8 cellular contexts compared by ENCODE assay signal in genomic region chr9:91089405-91090131, GRCh38.
DNase-seq lines count a peak whose midpoint lies in the region; ATAC-seq, FAIRE-seq and TF ChIP-seq lines count a peak whose summit lies in the region.

No MANE protein-coding gene starts in this region.

- no peaks in the 10 kb centered on the region for H3K79me2 ChIP-seq in PC-3 (ENCODE audit: low read length)
- H3K79me2 ChIP-seq in neural progenitor cell (ENCODE audit: low read depth) = no peaks in the 10 kb centered on the region

- peaks cover 0 to 12% of the 10 kb centered on the region in 2 donors for H3K9me3 ChIP-seq in breast epithelium
- no peaks in the 10 kb centered on the region for H3K9me3 ChIP-seq in PC-3 (ENCODE audit: low read length)
- H3K9me3 ChIP-seq in neural progenitor cell (ENCODE audit: low read depth) = no peaks in the 10 kb centered on the region

- intact Hi-C loops in MCF 10A (cut with micrococcal nuclease) (loop anchor here (1.0 to 10.0 kb wide), 6 partner anchors 104 to 635 kb away; partner anchors contain the start of gene AUH), breast epithelium (cut with DNase I; ENCODE audit: low total_unique reads) (loop anchor here (5.0 kb wide), 1 partner anchor 1592 kb away; the partner anchor contains the start of gene SEMA4D), PC-3 (cut with micrococcal nuclease) (loop anchor here (1.0 to 10.0 kb wide), 5 partner anchors 28 to 337 kb away; no protein-coding TSS in a partner anchor)

- H3K4me3 Mint-ChIP-seq in MCF 10A (ENCODE audit: unreplicated experiment) = no peak overlapping the region
- no peak overlapping the region for H3K4me3 Mint-ChIP-seq in neural progenitor cell

- no TSS peak for BruUV-seq in MCF 10A (replicated peaks; lab: Mats Ljungman, UMichigan)
- no TSS peak for BruUV-seq in PC-3 (replicated peaks; lab: Mats Ljungman, UMichigan)

- TF ChIP-seq CTCF in MCF 10A (IDR thresholded peaks at IDR 0.05; ENCODE audit: unreplicated experiment) = peak; percentile 51
- no peak for TF ChIP-seq CTCF in breast epithelium (IDR thresholded peaks at IDR 0.05)
- TF ChIP-seq CTCF in PC-3 (conservative IDR thresholded peaks at IDR 0.05; ENCODE audit: low read depth, low read length) = peak; percentile 67
- peak; percentile 38 for TF ChIP-seq CTCF in neural progenitor cell (IDR thresholded peaks at IDR 0.05)

- POLR2A ChIA-PET in MCF 10A (lab: Yijun Ruan, JAX) (interaction anchor here (0.8 to 2.1 kb wide), 12 partner anchors 10 to 339 kb away, joined by 3 to 9 read pairs (median 3); partner anchors contain the start of gene AUH), PC-3 (lab: Charles Lee; ENCODE audit: unreplicated experiment) (interaction anchor here (0.6 kb wide), 1 partner anchor 103 kb away, joined by 3 read pairs; no protein-coding TSS in a partner anchor)

- H3K36me3 ChIP-seq in breast epithelium (no peaks in the 10 kb centered on the region), PC-3 (ENCODE audit: low read depth, low read length) (no peaks in the 10 kb centered on the region; the same call in 1 of the 2 replicates), neural progenitor cell (no peaks in the 10 kb centered on the region)

- H3K4me3 ChIP-seq in breast epithelium = no peak overlapping the region
- H3K4me3 ChIP-seq in PC-3 (ENCODE audit: low read length) = no peak overlapping the region
- no peak overlapping the region for H3K4me3 ChIP-seq in neural progenitor cell

- H3K9me2 ChIP-seq in PC-3 (replicated peaks; ENCODE audit: low read length) = no peaks in the 10 kb centered on the region

- H3K27ac ChIP-seq in breast epithelium = no peak overlapping the region
- 0 out of 2 replicates have a peak overlapping the region, but pooled peaks have one; percentile 6 for H3K27ac ChIP-seq in PC-3 (ENCODE audit: low read length)
- H3K27ac ChIP-seq in neural progenitor cell = no peak overlapping the region

- no peaks in the 10 kb centered on the region for H3K27me3 Mint-ChIP-seq in MCF 10A (ENCODE audit: insufficient read depth, unreplicated experiment)
- no peaks in the 10 kb centered on the region for H3K27me3 Mint-ChIP-seq in neural progenitor cell (ENCODE audit: insufficient read depth, low read depth)

- no peaks in the 10 kb centered on the region for H3F3A ChIP-seq in PC-3 (ENCODE audit: low read length, unreplicated experiment)
- H3F3A ChIP-seq in neural progenitor cell (ENCODE audit: low read depth) = no peaks in the 10 kb centered on the region

- H3K27me3 ChIP-seq in breast epithelium = no peaks in the 10 kb centered on the region
- no peaks in the 10 kb centered on the region for H3K27me3 ChIP-seq in PC-3 (ENCODE audit: low read length)
- H3K27me3 ChIP-seq in neural progenitor cell = no peaks in the 10 kb centered on the region

- H3K4me1 Mint-ChIP-seq in MCF 10A (ENCODE audit: insufficient read depth, unreplicated experiment) (peaks cover 21% of the 10 kb centered on the region), neural progenitor cell (peaks cover 2% of the 10 kb centered on the region)

- CTCF ChIA-PET in MCF 10A (lab: Yijun Ruan, JAX) = interaction anchor here (0.6 to 2.6 kb wide), 34 partner anchors 9 to 1538 kb away, joined by 3 to 15 read pairs (median 4); no protein-coding TSS in a partner anchor
- CTCF ChIA-PET in PC-3 (lab: Charles Lee) = interaction anchor here (0.5 to 1.6 kb wide), 11 partner anchors 18 to 637 kb away, joined by 3 to 11 read pairs (median 5); no protein-coding TSS in a partner anchor

- no peaks in the 10 kb centered on the region for H4K20me1 ChIP-seq in PC-3 (ENCODE audit: low read length)
- no peaks in the 10 kb centered on the region for H4K20me1 ChIP-seq in neural progenitor cell (ENCODE audit: low read depth)

- H3K36me3 Mint-ChIP-seq in MCF 10A (ENCODE audit: insufficient read depth, unreplicated experiment) = no peaks in the 10 kb centered on the region
- H3K36me3 Mint-ChIP-seq in neural progenitor cell = no peaks in the 10 kb centered on the region

- ATAC-seq in PC-3 (peak; percentile 96), HG02571 (IDR thresholded peaks at IDR 0.05; ENCODE audit: unreplicated experiment) (no peak), GM18909 (IDR thresholded peaks at IDR 0.05; ENCODE audit: poor library complexity, unreplicated experiment) (no peak)

- H3K9ac ChIP-seq in PC-3 (ENCODE audit: low read length) (no peak overlapping the region), neural progenitor cell (no peak overlapping the region)

- H3K4me2 ChIP-seq in PC-3 (ENCODE audit: low read length) (no peak overlapping the region), neural progenitor cell (no peak overlapping the region)

- H3K27ac Mint-ChIP-seq in MCF 10A (ENCODE audit: low read depth, unreplicated experiment) (peak overlapping the region; percentile 12), neural progenitor cell (no peak overlapping the region)

- H2AFZ ChIP-seq in PC-3 (ENCODE audit: low read length) (no peak overlapping the region), neural progenitor cell (replicated peaks) (no peak overlapping the region)

- H3K4me1 ChIP-seq in breast epithelium = no peaks in the 10 kb centered on the region
- H3K4me1 ChIP-seq in PC-3 (ENCODE audit: insufficient read depth, low read length) = no peaks in the 10 kb centered on the region
- no peaks in the 10 kb centered on the region for H3K4me1 ChIP-seq in neural progenitor cell

- no peak for FAIRE-seq in GM12892 (lab: Jason Lieb, UNC)

- no peak for TF ChIP-seq POLR2A in breast epithelium (IDR thresholded peaks at IDR 0.05)
- TF ChIP-seq POLR2A in GM12892 (IDR thresholded peaks at IDR 0.05; ENCODE audit: low read depth, low read length) = no peak

- peaks cover 10% of the 10 kb centered on the region for H3K9me3 Mint-ChIP-seq in MCF 10A (ENCODE audit: unreplicated experiment)
- H3K9me3 Mint-ChIP-seq in neural progenitor cell = peaks cover 7% of the 10 kb centered on the region

- DNase-seq in MCF 10A (ENCODE audit: unreplicated experiment) (peak; percentile 67), breast epithelium (ENCODE audit: low spot score in 2 of 2) (no peak), PC-3 (peak; percentile 64), epidermal melanocyte (ENCODE audit: insufficient read length, low spot score) (peak; percentile 33), neural progenitor cell (ENCODE audit: low spot score) (peak; percentile 28), GM12892 (ENCODE audit: insufficient read length) (no peak)

Comparison
In these comparisons a context has a peak if more than half of its experiments do, and no peak if none do; other contexts are left out.
1. DNase-seq: peak in MCF 10A (single experiment), PC-3 (single experiment), epidermal melanocyte (single experiment) and neural progenitor cell (single experiment); none in breast epithelium (0 of 2) and GM12892 (single experiment).
2. CTCF ChIP-seq: peak in MCF 10A (single experiment), PC-3 (single experiment) and neural progenitor cell (single experiment); none in breast epithelium (0 of 3).